ENCODE assay signal across 2 cellular contexts in the genomic region with DNA sequence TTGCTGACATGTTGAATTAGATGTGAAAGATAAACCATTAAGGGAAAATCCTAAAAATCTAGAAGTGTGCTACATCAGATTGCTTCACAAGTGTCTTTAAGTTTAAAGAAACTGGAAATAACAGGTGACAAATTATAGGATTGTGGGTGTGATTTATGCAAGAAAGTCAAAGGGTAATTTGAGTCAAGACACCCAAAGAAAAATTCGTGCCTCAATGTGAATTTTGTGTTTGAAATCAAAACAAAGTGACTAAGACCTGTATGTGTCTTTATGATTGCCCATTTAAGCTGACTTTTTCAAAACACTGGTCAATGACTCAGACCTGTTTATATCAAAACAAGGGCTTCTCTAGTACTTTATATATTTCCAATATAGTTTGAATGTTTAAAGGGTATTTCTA.
TF ChIP-seq lines count a peak whose summit lies in the region.

No MANE protein-coding gene starts in this region.

TF ChIP-seq in HEK293, 187 proteins besides CTCF, POLR2A, EP300 and RAD21 (continues in another document):
- TF ChIP-seq, protein P1, sequence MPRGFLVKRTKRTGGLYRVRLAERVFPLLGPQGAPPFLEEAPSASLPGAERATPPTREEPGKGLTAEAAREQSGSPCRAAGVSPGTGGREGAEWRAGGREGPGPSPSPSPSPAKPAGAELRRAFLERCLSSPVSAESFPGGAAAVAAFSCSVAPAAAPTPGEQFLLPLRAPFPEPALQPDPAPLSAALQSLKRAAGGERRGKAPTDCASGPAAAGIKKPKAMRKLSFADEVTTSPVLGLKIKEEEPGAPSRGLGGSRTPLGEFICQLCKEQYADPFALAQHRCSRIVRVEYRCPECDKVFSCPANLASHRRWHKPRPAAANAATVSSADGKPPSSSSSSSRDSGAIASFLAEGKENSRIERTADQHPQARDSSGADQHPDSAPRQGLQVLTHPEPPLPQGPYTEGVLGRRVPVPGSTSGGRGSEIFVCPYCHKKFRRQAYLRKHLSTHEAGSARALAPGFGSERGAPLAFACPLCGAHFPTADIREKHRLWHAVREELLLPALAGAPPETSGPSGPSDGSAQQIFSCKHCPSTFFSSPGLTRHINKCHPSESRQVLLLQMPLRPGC (tag by site-specific recombination; IDR thresholded peaks at IDR 0.05), result peak; percentile 50; the same call in 1 of the 2 replicates
- TF ChIP-seq SP7 (tag by site-specific recombination; IDR thresholded peaks at IDR 0.05), result 0 out of 2 replicates have a peak, but pooled peaks have one; percentile 31
- no peak for TF ChIP-seq ZIC2 (tag by site-specific recombination; IDR thresholded peaks at IDR 0.05)
- no peak for TF ChIP-seq ATF2 (tag by site-specific recombination; IDR thresholded peaks at IDR 0.05; ENCODE audit: low read depth)
- 0 out of 2 replicates have a peak, but pooled peaks have one; percentile 16 for TF ChIP-seq ZEB2 (tag by site-specific recombination; IDR thresholded peaks at IDR 0.05)
- TF ChIP-seq ZNF544 (tag by site-specific recombination; IDR thresholded peaks at IDR 0.05), result no peak
- no peak for TF ChIP-seq REPIN1 (tag by site-specific recombination; IDR thresholded peaks at IDR 0.05; ENCODE audit: low read depth)
- TF ChIP-seq ZNF16 (tag by site-specific recombination; IDR thresholded peaks at IDR 0.05; ENCODE audit: low read depth), result no peak
- TF ChIP-seq ZNF214 (tag by site-specific recombination; IDR thresholded peaks at IDR 0.05; ENCODE audit: borderline replicate concordance), result no peak
- TF ChIP-seq ZFP69B (tag by site-specific recombination; IDR thresholded peaks at IDR 0.05), result 0 out of 2 replicates have a peak, but pooled peaks have one; percentile 35
- TF ChIP-seq, protein P2, sequence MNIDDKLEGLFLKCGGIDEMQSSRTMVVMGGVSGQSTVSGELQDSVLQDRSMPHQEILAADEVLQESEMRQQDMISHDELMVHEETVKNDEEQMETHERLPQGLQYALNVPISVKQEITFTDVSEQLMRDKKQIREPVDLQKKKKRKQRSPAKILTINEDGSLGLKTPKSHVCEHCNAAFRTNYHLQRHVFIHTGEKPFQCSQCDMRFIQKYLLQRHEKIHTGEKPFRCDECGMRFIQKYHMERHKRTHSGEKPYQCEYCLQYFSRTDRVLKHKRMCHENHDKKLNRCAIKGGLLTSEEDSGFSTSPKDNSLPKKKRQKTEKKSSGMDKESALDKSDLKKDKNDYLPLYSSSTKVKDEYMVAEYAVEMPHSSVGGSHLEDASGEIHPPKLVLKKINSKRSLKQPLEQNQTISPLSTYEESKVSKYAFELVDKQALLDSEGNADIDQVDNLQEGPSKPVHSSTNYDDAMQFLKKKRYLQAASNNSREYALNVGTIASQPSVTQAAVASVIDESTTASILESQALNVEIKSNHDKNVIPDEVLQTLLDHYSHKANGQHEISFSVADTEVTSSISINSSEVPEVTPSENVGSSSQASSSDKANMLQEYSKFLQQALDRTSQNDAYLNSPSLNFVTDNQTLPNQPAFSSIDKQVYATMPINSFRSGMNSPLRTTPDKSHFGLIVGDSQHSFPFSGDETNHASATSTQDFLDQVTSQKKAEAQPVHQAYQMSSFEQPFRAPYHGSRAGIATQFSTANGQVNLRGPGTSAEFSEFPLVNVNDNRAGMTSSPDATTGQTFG (tag by site-specific recombination; IDR thresholded peaks at IDR 0.05; ENCODE audit: borderline replicate concordance), result no peak
- TF ChIP-seq ZNF223 (tag by site-specific recombination; IDR thresholded peaks at IDR 0.05), result no peak
- no peak for TF ChIP-seq MEIS1 (CRISPR knock-in tag; IDR thresholded peaks at IDR 0.05; ENCODE audit: borderline replicate concordance)
- TF ChIP-seq, protein P3, sequence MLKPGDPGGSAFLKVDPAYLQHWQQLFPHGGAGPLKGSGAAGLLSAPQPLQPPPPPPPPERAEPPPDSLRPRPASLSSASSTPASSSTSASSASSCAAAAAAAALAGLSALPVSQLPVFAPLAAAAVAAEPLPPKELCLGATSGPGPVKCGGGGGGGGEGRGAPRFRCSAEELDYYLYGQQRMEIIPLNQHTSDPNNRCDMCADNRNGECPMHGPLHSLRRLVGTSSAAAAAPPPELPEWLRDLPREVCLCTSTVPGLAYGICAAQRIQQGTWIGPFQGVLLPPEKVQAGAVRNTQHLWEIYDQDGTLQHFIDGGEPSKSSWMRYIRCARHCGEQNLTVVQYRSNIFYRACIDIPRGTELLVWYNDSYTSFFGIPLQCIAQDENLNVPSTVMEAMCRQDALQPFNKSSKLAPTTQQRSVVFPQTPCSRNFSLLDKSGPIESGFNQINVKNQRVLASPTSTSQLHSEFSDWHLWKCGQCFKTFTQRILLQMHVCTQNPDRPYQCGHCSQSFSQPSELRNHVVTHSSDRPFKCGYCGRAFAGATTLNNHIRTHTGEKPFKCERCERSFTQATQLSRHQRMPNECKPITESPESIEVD (tag by site-specific recombination; IDR thresholded peaks at IDR 0.05), result peak; percentile 94
- peak; percentile 48; the same call in 1 of the 2 replicates for TF ChIP-seq FEZF1 (tag by site-specific recombination; IDR thresholded peaks at IDR 0.05)
- TF ChIP-seq PRDM1 (tag by site-specific recombination; IDR thresholded peaks at IDR 0.05), result no peak

TF ChIP-seq in endothelial cell of umbilical vein, 7 proteins besides CTCF, POLR2A, EP300 and RAD21:
- no peak for TF ChIP-seq MYC (IDR thresholded peaks at IDR 0.05; ENCODE audit: low read depth, low read length)
- TF ChIP-seq MAX (IDR thresholded peaks at IDR 0.05; ENCODE audit: insufficient read depth, insufficient read length), result no peak
- TF ChIP-seq GATA2 (IDR thresholded peaks at IDR 0.05; ENCODE audit: insufficient read depth, insufficient read length, low read depth, low read length), result no peak
- no peak for TF ChIP-seq POLR2AphosphoS5 (IDR thresholded peaks at IDR 0.05; ENCODE audit: insufficient read depth, low read depth, low read length)
- TF ChIP-seq EZH2 (IDR thresholded peaks at IDR 0.05; ENCODE audit: borderline replicate concordance, low read depth, low read length, severe bottlenecking), result no peak
- TF ChIP-seq FOS (IDR thresholded peaks at IDR 0.05; ENCODE audit: borderline replicate concordance, insufficient read depth, low read length), result no peak
- no peak for TF ChIP-seq JUN (IDR thresholded peaks at IDR 0.05; ENCODE audit: borderline replicate concordance, insufficient read depth, insufficient read length, low read depth)
